In genomic region chr12:26896913-26897312, GRCh38 we compare ENCODE assay signal across 20 cellular contexts. TPM values are rescaled to one million over a fixed set of nuclear protein-coding genes. Genes with fewer than 3 reads are reported as not detected.
DNase-seq lines count a peak whose midpoint lies in the region; FAIRE-seq and TF ChIP-seq lines count a peak whose summit lies in the region.
"Had no signal": no experiment of that assay in that cellular context is flagged by ENCODE, and none has a peak within 500 bp of the region (broad histone marks: within the 10 kb centered on the region; RNA-seq: fewer than 3 reads in every experiment).

No MANE protein-coding gene starts in this region.

- no peaks in the 10 kb centered on the region for H3K27me3 ChIP-seq in endothelial cell of umbilical vein (ENCODE audit: control insufficient read depth in 2 of 2, insufficient read depth in 2 of 2, low read length in 2 of 2)
- H3K27me3 ChIP-seq: BE2C had no signal

- no peaks in the 10 kb centered on the region for H4K20me1 ChIP-seq in endothelial cell of umbilical vein (replicated peaks; ENCODE audit: control insufficient read depth, extremely low read depth, insufficient read depth, low read length)

- no peak overlapping the region for H3K4me2 ChIP-seq in endothelial cell of umbilical vein (ENCODE audit: insufficient read depth, low read length)

- no peaks in the 10 kb centered on the region for H3K27me3 Mint-ChIP-seq in stimulated activated naive CD8-positive, alpha-beta T cell treated with anti-CD3 and anti-CD28 coated beads, Interleukin-15, Interleukin-2, amounts not matched to agents 100 ng/mL and 50 ng/mL, for 24 hours
- H3K27me3 Mint-ChIP-seq in chondrocyte (ENCODE audit: low read depth), result no peaks in the 10 kb centered on the region
- H3K27me3 Mint-ChIP-seq: CD4-positive, CD25-positive, alpha-beta regulatory T cell; IgD-negative memory B cell had no signal

- intact Hi-C loops in endothelial cell of umbilical vein (cut with micrococcal nuclease), result no loop called here

- TF ChIP-seq CTCF in endothelial cell of umbilical vein (IDR thresholded peaks at IDR 0.05; ENCODE audit: extremely low read depth in 1 of 2, insufficient read depth in 1 of 2, low read depth in 1 of 2, low read length in 2 of 2) (no peak), chondrocyte (IDR thresholded peaks at IDR 0.05) (no peak)

- peak overlapping the region; percentile 51 for H3K27ac Mint-ChIP-seq in stimulated activated naive CD8-positive, alpha-beta T cell treated with anti-CD3 and anti-CD28 coated beads, Interleukin-15, Interleukin-2, amounts not matched to agents 100 ng/mL and 50 ng/mL, for 24 hours
- no peak overlapping the region for H3K27ac Mint-ChIP-seq in chondrocyte (ENCODE audit: unreplicated experiment)
- H3K27ac Mint-ChIP-seq: HFFc6 had no signal

- no peak overlapping the region for H3K4me3 ChIP-seq in endothelial cell of umbilical vein (replicated peaks in 1 of 3; ENCODE audit: insufficient read depth in 1 of 3, low read depth in 1 of 3, low read length in 3 of 3)

- no peaks in the 10 kb centered on the region for H3K9me3 ChIP-seq in endothelial cell of umbilical vein (replicated peaks; ENCODE audit: control insufficient read depth, insufficient read depth, low read length)
- H3K9me3 ChIP-seq: BE2C, Caco-2 had no signal

- POLR2A ChIA-PET in endothelial cell of umbilical vein (lab: Charles Lee), result no interaction called here

- H3K36me3 Mint-ChIP-seq in stimulated activated naive CD8-positive, alpha-beta T cell treated with anti-CD3 and anti-CD28 coated beads, Interleukin-15, Interleukin-2, amounts not matched to agents 100 ng/mL and 50 ng/mL, for 24 hours (ENCODE audit: low read depth), result peaks cover 48% of the 10 kb centered on the region
- H3K36me3 Mint-ChIP-seq in chondrocyte (ENCODE audit: low read depth), result peaks cover 24% of the 10 kb centered on the region

- DNase-seq in ELR (ENCODE audit: low read depth) (peak; percentile 25), M059J (ENCODE audit: low read depth) (peak; percentile 11), endothelial cell of umbilical vein (ENCODE audit: low read depth, low spot score) (no peak), NCI-H2029 (lab: John Stamatoyannopoulos, UW) (no peak), pons (ENCODE audit: low spot score) (no peak), chondrocyte (ENCODE audit: low spot score) (no peak)
- DNase-seq: ACHN; BE2C; C1 segment of cervical spinal cord; Caco-2; CD4-positive, CD25-positive, alpha-beta regulatory T cell; GF-D8; GOT3; H7; HFFc6 had no signal

- no peak overlapping the region for H2AFZ ChIP-seq in endothelial cell of umbilical vein (ENCODE audit: low read depth, low read length)

- dilution Hi-C loops in endothelial cell of umbilical vein (cut with MboI; ENCODE audit: extremely low pct_ligation_motif_present, low sequenced_read_pairs), result no loop called here

- no peaks in the 10 kb centered on the region for H3K79me2 ChIP-seq in endothelial cell of umbilical vein (ENCODE audit: control insufficient read depth, insufficient read depth, low read length)

- no peak for TF ChIP-seq POLR2A in endothelial cell of umbilical vein (IDR thresholded peaks at IDR 0.05; ENCODE audit: low read depth, low read length)

- peaks cover 11% of the 10 kb centered on the region for H3K4me1 Mint-ChIP-seq in stimulated activated naive CD8-positive, alpha-beta T cell treated with anti-CD3 and anti-CD28 coated beads, Interleukin-15, Interleukin-2, amounts not matched to agents 100 ng/mL and 50 ng/mL, for 24 hours (ENCODE audit: low read depth)
- H3K4me1 Mint-ChIP-seq in chondrocyte (ENCODE audit: low read depth), result no peaks in the 10 kb centered on the region
- H3K4me1 Mint-ChIP-seq: IgD-negative memory B cell had no signal

- H3K4me3 Mint-ChIP-seq in stimulated activated naive CD8-positive, alpha-beta T cell treated with anti-CD3 and anti-CD28 coated beads, Interleukin-15, Interleukin-2, amounts not matched to agents 100 ng/mL and 50 ng/mL, for 24 hours, result no peak overlapping the region
- H3K4me3 Mint-ChIP-seq in chondrocyte (ENCODE audit: unreplicated experiment), result no peak overlapping the region
- H3K4me3 Mint-ChIP-seq: CD4-positive, CD25-positive, alpha-beta regulatory T cell; HFFc6; IgD-negative memory B cell had no signal

- H3K27ac ChIP-seq in endothelial cell of umbilical vein (ENCODE audit: insufficient read depth, low read depth, low read length), result no peak overlapping the region

- no peak for FAIRE-seq in endothelial cell of umbilical vein (lab: Jason Lieb, UNC)
- FAIRE-seq: A204.1, D721Med, HepG2 had no signal

- BruUV-seq in endothelial cell of umbilical vein (replicated peaks; lab: Mats Ljungman, UMichigan), result no TSS peak

- no peaks in the 10 kb centered on the region for H3K4me1 ChIP-seq in endothelial cell of umbilical vein (ENCODE audit: control insufficient read depth, extremely low read depth, insufficient read depth, low read length)
- H3K4me1 ChIP-seq: BE2C, Caco-2 had no signal

- H3K9me1 ChIP-seq in endothelial cell of umbilical vein (replicated peaks; ENCODE audit: control insufficient read depth, extremely low read depth, insufficient read depth, low read length), result no peaks in the 10 kb centered on the region

- no peaks in the 10 kb centered on the region for H3K9me3 Mint-ChIP-seq in stimulated activated naive CD8-positive, alpha-beta T cell treated with anti-CD3 and anti-CD28 coated beads, Interleukin-15, Interleukin-2, amounts not matched to agents 100 ng/mL and 50 ng/mL, for 24 hours
- peaks cover 2% of the 10 kb centered on the region for H3K9me3 Mint-ChIP-seq in chondrocyte (ENCODE audit: low read depth)
- H3K9me3 Mint-ChIP-seq: HFFc6, IgD-negative memory B cell had no signal

- CTCF ChIA-PET in endothelial cell of umbilical vein (lab: Charles Lee), result interaction anchor here (1.9 to 3.1 kb wide), 2 partner anchors 9 to 12 kb away, joined by 5 to 16 read pairs; no protein-coding TSS in a partner anchor

- peaks cover 0 to 2% of the 10 kb centered on the region in 2 experiments for H3K36me3 ChIP-seq in endothelial cell of umbilical vein (ENCODE audit: control insufficient read depth in 2 of 2, extremely low read depth in 1 of 2, insufficient read depth in 2 of 2, low read length in 2 of 2)

- no peak overlapping the region for H3K9ac ChIP-seq in endothelial cell of umbilical vein (replicated peaks; ENCODE audit: extremely low read depth, insufficient read depth, low read length)

TF ChIP-seq in endothelial cell of umbilical vein, 7 proteins besides CTCF, POLR2A, EP300 and RAD21:
- no peak for TF ChIP-seq GATA2 (IDR thresholded peaks at IDR 0.05; ENCODE audit: insufficient read depth, insufficient read length, low read depth, low read length)
- TF ChIP-seq MAX (IDR thresholded peaks at IDR 0.05; ENCODE audit: insufficient read depth, insufficient read length), result no peak
- no peak for TF ChIP-seq JUN (IDR thresholded peaks at IDR 0.05; ENCODE audit: borderline replicate concordance, insufficient read depth, insufficient read length, low read depth)
- TF ChIP-seq FOS (IDR thresholded peaks at IDR 0.05; ENCODE audit: borderline replicate concordance, insufficient read depth, low read length), result peak; percentile 11

RNA-seq across cellular contexts. Expression of gene INTS13, which starts 40.9 kb away (rescaled TPM):
- 44.3 and 71.4 TPM in 2 replicates for total RNA-seq in M059J (2014; rRNA removed; shearing (Covaris generic))
- total RNA-seq in endothelial cell of umbilical vein (25.5 and 35.9 TPM in 2 replicates), chondrocyte (23.3 to 23.8 TPM (median 23.3 TPM) in 3 replicates)
- 6.1 and 8.7 TPM in 2 replicates for polyA plus RNA-seq in endothelial cell of umbilical vein
- polyA plus RNA-seq in endothelial cell of umbilical vein (2011; cell fraction: cytosol; rRNA removed), result 15.5 and 17.7 TPM in 2 replicates
- 13.8 and 21.8 TPM in 2 replicates for polyA plus RNA-seq in endothelial cell of umbilical vein (2011; cell fraction: nucleus; rRNA removed)
- polyA plus RNA-seq in endothelial cell of umbilical vein (2012), result 28.0 and 53.0 TPM in 2 replicates
- 14.1 and 24.5 TPM in 2 replicates for polyA minus RNA-seq in endothelial cell of umbilical vein
- 70.4 TPM for polyA minus RNA-seq in endothelial cell of umbilical vein (2011; cell fraction: cytosol; rRNA and poly(A)+ RNA removed)
- polyA minus RNA-seq in endothelial cell of umbilical vein (2011; cell fraction: nucleus; rRNA and poly(A)+ RNA removed), result 18.6 and 36.6 TPM in 2 replicates

RNA-seq across cellular contexts. Expression of gene FGFR1OP2, which starts 41.4 kb away (rescaled TPM):
- 46.2 and 63.2 TPM in 2 replicates for total RNA-seq in M059J (2014; rRNA removed; shearing (Covaris generic))
- 47.3 and 49.3 TPM in 2 replicates for total RNA-seq in endothelial cell of umbilical vein
- 17.0 and 22.7 TPM in 2 replicates for polyA plus RNA-seq in endothelial cell of umbilical vein
- polyA plus RNA-seq in endothelial cell of umbilical vein (2011; cell fraction: cytosol; rRNA removed), result 26.9 and 28.7 TPM in 2 replicates
- polyA plus RNA-seq in endothelial cell of umbilical vein (2011; cell fraction: nucleus; rRNA removed), result 24.4 and 36.9 TPM in 2 replicates
- polyA plus RNA-seq in endothelial cell of umbilical vein (2012), result 49.4 and 57.1 TPM in 2 replicates
- polyA minus RNA-seq in endothelial cell of umbilical vein, result 20.4 and 27.1 TPM in 2 replicates
- polyA minus RNA-seq in endothelial cell of umbilical vein (2011; cell fraction: cytosol; rRNA and poly(A)+ RNA removed), result 19.2 TPM
- 21.4 and 22.9 TPM in 2 replicates for polyA minus RNA-seq in endothelial cell of umbilical vein (2011; cell fraction: nucleus; rRNA and poly(A)+ RNA removed)
- 37.6 to 40.5 TPM (median 40.4 TPM) in 3 replicates for total RNA-seq in chondrocyte

Comparison
In these comparisons a context has a peak if more than half of its experiments do, and no peak if none do; other contexts are left out.
1. DNase-seq: peak in ELR (single experiment) and M059J (single experiment); none in endothelial cell of umbilical vein (single experiment), NCI-H2029 (single experiment), pons (single experiment) and chondrocyte (single experiment).